Comparison of ENCODE assay signal across 21 cellular contexts in genomic region chr16:15529673-15530072, GRCh38.
"Had no signal": no experiment of that assay in that cellular context is flagged by ENCODE, and none has a peak within 500 bp of the region (broad histone marks: within the 10 kb centered on the region; RNA-seq: fewer than 3 reads in every experiment).

No MANE protein-coding gene starts in this region.

- H3K4me3 ChIP-seq: left ventricle myocardium inferior, prostate gland, stomach had no signal

- H3K4me2 ChIP-seq: SK-N-SH had no signal

- H3K27me3 ChIP-seq: foreskin keratinocyte, stomach had no signal

- ATAC-seq: foreskin keratinocyte; naive thymus-derived CD8-positive, alpha-beta T cell; right cardiac atrium; stimulated activated effector memory CD8-positive, alpha-beta T cell treated with anti-CD3 and anti-CD28 coated beads, Interleukin-12 subunit alpha, Interleukin-12 subunit beta, amount 100 ng/mL, for 72 hours had no signal

- DNase-seq: activated CD4-positive, alpha-beta T cell treated with anti-CD3 and anti-CD28 coated beads for 1 hour; activated CD8-positive, alpha-beta memory T cell treated with anti-CD3 and anti-CD28 coated beads for 24 hours; activated CD8-positive, alpha-beta memory T cell treated with anti-CD3 and anti-CD28 coated beads, Interleukin-2, amount 50 U/mL, for 4 hours; activated naive CD4-positive, alpha-beta T cell; activated naive CD8-positive, alpha-beta T cell treated with anti-CD3 and anti-CD28 coated beads, Interleukin-2, amount 10 ng/mL, durations not matched to agents 7 days and 5 days; activated T-cell treated with anti-CD3 and anti-CD28 coated beads, Interleukin-2, amount 50 U/mL, for 24 hours; effector CD4-positive, alpha-beta T cell; erythroblast; foreskin keratinocyte; kidney glomerular epithelial cell; left ventricle myocardium inferior; naive thymus-derived CD8-positive, alpha-beta T cell; right cardiac atrium; SK-N-SH; small intestine; stimulated activated CD4-positive, alpha-beta T cell treated with anti-CD3 and anti-CD28 coated beads, Interleukin-2, amount 100 ng/mL, for 24 hours; stomach; WERI-Rb-1 had no signal

- H3K27ac ChIP-seq: foreskin keratinocyte, left ventricle myocardium inferior, prostate gland, stomach, WERI-Rb-1 had no signal

- H3K9me3 ChIP-seq: left ventricle myocardium inferior, prostate gland, SK-N-SH, stomach had no signal

- H3K36me3 ChIP-seq: prostate gland, WERI-Rb-1 had no signal

- H3K4me1 ChIP-seq: foreskin keratinocyte, left ventricle myocardium inferior, prostate gland, stomach had no signal

- H3K9ac ChIP-seq: SK-N-SH had no signal

- FAIRE-seq: endometrium, small intestine had no signal
